ENCODE assay signal across 7 cellular contexts in genomic region chr1:108561731-108562326, GRCh38. TPM values are rescaled to one million over a fixed set of nuclear protein-coding genes. Genes with fewer than 3 reads are reported as not detected.
DNase-seq lines count a peak whose midpoint lies in the region; ATAC-seq and TF ChIP-seq lines count a peak whose summit lies in the region.

No MANE protein-coding gene starts in this region.

- no peaks in the 10 kb centered on the region for H3K9me3 ChIP-seq in ascending aorta

- H3K36me3 ChIP-seq in ascending aorta (no peaks in the 10 kb centered on the region), kidney epithelial cell (ENCODE audit: control insufficient read depth, insufficient read depth, low read length) (no peaks in the 10 kb centered on the region)

- DNase-seq in GM13977 (ENCODE audit: low spot score) (peak; percentile 78), NAMALWA (ENCODE audit: low spot score) (peak; percentile 91), T-helper 22 cell (ENCODE audit: low read depth) (peak; percentile 69), ascending aorta (ENCODE audit: low spot score in 2 of 2) (peak in 1 of 2 donors; percentile 69), kidney epithelial cell (ENCODE audit: low read depth) (no peak)
- peak; percentile 46 to 78 (median 69) for DNase-seq in stimulated activated CD4-positive, alpha-beta T cell treated with anti-CD3 and anti-CD28 coated beads, TNF-alpha, amount 100 ng/mL, for 24 hours (ENCODE audit: low read depth in 3 of 3)

- H3K27me3 ChIP-seq in ascending aorta (no peaks in the 10 kb centered on the region), kidney epithelial cell (ENCODE audit: control insufficient read depth, insufficient read depth, low read length) (no peaks in the 10 kb centered on the region)

- H3K4me1 ChIP-seq in ascending aorta = peaks cover 9 to 19% of the 10 kb centered on the region in 2 donors

- in situ Hi-C loops in GM13977 (cut with MboI; ENCODE audit: low pct_unique_long_range_greater_than_20kb, low sequenced_read_pairs, unreplicated experiment) = loop anchor here (5.0 kb wide), 1 partner anchor 60 kb away; no protein-coding TSS in a partner anchor

- TF ChIP-seq CTCF in GM13977 (IDR thresholded peaks at IDR 0.05; ENCODE audit: extremely low read depth, insufficient read depth, missing control alignments) = peak; percentile 86
- TF ChIP-seq CTCF in ascending aorta (IDR thresholded peaks at IDR 0.05) = peak; percentile 12 to 39 (median 36)
- peak; percentile 74 for TF ChIP-seq CTCF in kidney epithelial cell (IDR thresholded peaks at IDR 0.05; ENCODE audit: insufficient read depth, low read length, poor library complexity, severe bottlenecking)

- no peak overlapping the region for H3K27ac ChIP-seq in ascending aorta

- intact Hi-C loops in ascending aorta (cut with DNase I) = loop anchor here (2.0 to 5.0 kb wide), 4 partner anchors 65 to 185 kb away; partner anchors contain the start of genes PRPF38B and STXBP3

- peak; percentile 32 for ATAC-seq in HG02571 (IDR thresholded peaks at IDR 0.05; ENCODE audit: unreplicated experiment)

- H3K4me3 ChIP-seq in ascending aorta (peak overlapping the region in 1 of 2 donors; percentile 72), kidney epithelial cell (ENCODE audit: low read depth, low read length) (no peak overlapping the region)

RNA-seq across cellular contexts. Expression of gene EEIG2, which starts 1.9 kb away (rescaled TPM):
- total RNA-seq in ascending aorta (9.6 TPM), kidney epithelial cell (5.2 and 6.3 TPM in 2 replicates)

Comparison
In these comparisons a context has a peak if more than half of its experiments do, and no peak if none do; other contexts are left out.
1. CTCF ChIP-seq: peak in every context shown above with its lines; median percentile 86 in GM13977; 74 in kidney epithelial cell; 36 in ascending aorta.